ENCODE assay signal across 8 cellular contexts in genomic region chr17:42798383-42799380, GRCh38. TPM values are rescaled to one million over a fixed set of nuclear protein-coding genes. Genes with fewer than 3 reads are reported as not detected.
A peak's percentile ranks its signal among the peaks of the same experiment; 100 is the strongest.
DNase-seq lines count a peak whose midpoint lies in the region; ATAC-seq and TF ChIP-seq lines count a peak whose summit lies in the region.

A gene with protein sequence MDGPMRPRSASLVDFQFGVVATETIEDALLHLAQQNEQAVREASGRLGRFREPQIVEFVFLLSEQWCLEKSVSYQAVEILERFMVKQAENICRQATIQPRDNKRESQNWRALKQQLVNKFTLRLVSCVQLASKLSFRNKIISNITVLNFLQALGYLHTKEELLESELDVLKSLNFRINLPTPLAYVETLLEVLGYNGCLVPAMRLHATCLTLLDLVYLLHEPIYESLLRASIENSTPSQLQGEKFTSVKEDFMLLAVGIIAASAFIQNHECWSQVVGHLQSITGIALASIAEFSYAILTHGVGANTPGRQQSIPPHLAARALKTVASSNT (plus strand): TSS chr17:42798861. CDS start chr17:42799068, 207 bp downstream.
TSS of gene COA3 (minus strand) at chr17:42798704. CDS start at chr17:42798681, 23 bp downstream.

- H3K4me3 ChIP-seq in HUES6 (ENCODE audit: low read depth, low read length), result peak within 1 kb of the TSS; percentile 77
- H3K4me3 ChIP-seq in OCI-LY7 (ENCODE audit: low read depth, low read length, poor library complexity, severe bottlenecking), result peak within 1 kb of the TSS; percentile 76
- H3K4me3 ChIP-seq in esophagus (ENCODE audit: low read depth in 1 of 2, low read length in 2 of 2), result peak within 1 kb of the TSS; percentile 95 to 99
- H3K4me3 ChIP-seq in mucosa of rectum (ENCODE audit: low read length in 2 of 2), result peak within 1 kb of the TSS; percentile 97 to 98

- H3K27me3 ChIP-seq in HUES6 (ENCODE audit: control insufficient read depth, insufficient read depth, low read length) (peaks cover 6% of the 10 kb centered on the region; the same call in 1 of the 2 replicates), esophagus (ENCODE audit: control insufficient read depth in 1 of 2, insufficient read depth in 2 of 2, low read length in 2 of 2) (no peaks in the 10 kb centered on the region), mucosa of rectum (ENCODE audit: control insufficient read depth in 2 of 2, insufficient read depth in 2 of 2, low read length in 2 of 2) (no peaks in the 10 kb centered on the region)

- TF ChIP-seq CTCF in OCI-LY7 (conservative IDR thresholded peaks at IDR 0.05; ENCODE audit: low read length), result no peak

- peak; percentile 95 for DNase-seq in AG20443 (ENCODE audit: low spot score)
- DNase-seq in OCI-LY7 (ENCODE audit: low spot score), result peak; percentile 72
- peak; percentile 76 for DNase-seq in activated T-cell treated with anti-CD3 and anti-CD28 coated beads, Interleukin-2, amount 50 U/mL, for 1 hour
- peak; percentile 74 for DNase-seq in stimulated activated CD8-positive, alpha-beta memory T cell treated with anti-CD3 and anti-CD28 coated beads, Interleukin-4, amount 100 ng/mL, for 24 hours (ENCODE audit: low read depth)

- ATAC-seq in GM19043 (IDR thresholded peaks at IDR 0.05; ENCODE audit: low read depth, unreplicated experiment), result peak; percentile 74

- H3K27ac ChIP-seq in HUES6 (ENCODE audit: low read depth, low read length), result no peak within 1 kb of the TSS
- H3K27ac ChIP-seq in OCI-LY7 (ENCODE audit: low read depth, low read length, poor library complexity, severe bottlenecking), result no peak within 1 kb of the TSS
- peak within 1 kb of the TSS; percentile 76 to 95 for H3K27ac ChIP-seq in esophagus (ENCODE audit: low read depth in 2 of 2, low read length in 1 of 2)
- peak within 1 kb of the TSS; percentile 90 to 94 for H3K27ac ChIP-seq in mucosa of rectum (ENCODE audit: low read depth in 2 of 2, low read length in 2 of 2)

- CTCF ChIA-PET in OCI-LY7 (lab: Charles Lee; ENCODE audit: unreplicated experiment), result interaction anchor here (0.6 kb wide), 1 partner anchor 59 kb away, joined by 3 read pairs; no protein-coding TSS in a partner anchor

- H2AFZ ChIP-seq in OCI-LY7 (ENCODE audit: low read length), result peak within 1 kb of the TSS; percentile 64; the same call in 1 of the 2 replicates

- H3K9me2 ChIP-seq in OCI-LY7 (ENCODE audit: insufficient read depth, low read length), result no peaks in the 10 kb centered on the region

- no peaks in the 10 kb centered on the region for H4K20me1 ChIP-seq in OCI-LY7 (ENCODE audit: insufficient read depth, low read length)

- H3K36me3 ChIP-seq in HUES6 (ENCODE audit: control insufficient read depth, insufficient read depth, low read length) (no peaks in the 10 kb centered on the region), OCI-LY7 (ENCODE audit: insufficient read depth, low read length) (no peaks in the 10 kb centered on the region), esophagus (ENCODE audit: control insufficient read depth in 2 of 2, insufficient read depth in 2 of 2, low read length in 1 of 2) (peaks cover 0 to 8% of the 10 kb centered on the region in 2 donors), mucosa of rectum (ENCODE audit: control insufficient read depth in 2 of 2, insufficient read depth in 2 of 2, low read length in 2 of 2) (peaks cover 6 to 12% of the 10 kb centered on the region in 2 donors)

- H3K79me2 ChIP-seq in OCI-LY7 (ENCODE audit: insufficient read depth, low read depth, low read length), result no peaks in the 10 kb centered on the region

- intact Hi-C loops in OCI-LY7 (cut with micrococcal nuclease; ENCODE audit: unreplicated experiment), result no loop called here

- 26 to 27% methylated on average over 66 of the region's 66 CpGs for WGBS in esophagus, 2 donors

- H3K9me3 ChIP-seq in HUES6 (ENCODE audit: control insufficient read depth, insufficient read depth, low read depth, low read length), result no peaks in the 10 kb centered on the region
- no peaks in the 10 kb centered on the region for H3K9me3 ChIP-seq in OCI-LY7 (ENCODE audit: low read length)
- no peaks in the 10 kb centered on the region for H3K9me3 ChIP-seq in esophagus (ENCODE audit: control insufficient read depth in 2 of 2, insufficient read depth in 1 of 2, low read depth in 1 of 2, low read length in 1 of 2)
- H3K9me3 ChIP-seq in mucosa of rectum (ENCODE audit: control insufficient read depth in 2 of 2, low read length in 2 of 2), result no peaks in the 10 kb centered on the region

- H3K9ac ChIP-seq in HUES6 (ENCODE audit: low read length) (peak within 1 kb of the TSS; percentile 82), mucosa of rectum (ENCODE audit: low read depth in 1 of 2, low read length in 2 of 2) (peak within 1 kb of the TSS; percentile 97 to 99)

- no TSS peak for BruUV-seq in OCI-LY7 (replicated peaks; lab: Mats Ljungman, UMichigan)

- H3K4me1 ChIP-seq in HUES6 (ENCODE audit: control insufficient read depth, insufficient read depth, low read length) (peaks cover 8% of the 10 kb centered on the region), OCI-LY7 (ENCODE audit: insufficient read depth, low read length, poor library complexity, severe bottlenecking) (no peaks in the 10 kb centered on the region), esophagus (ENCODE audit: control insufficient read depth in 2 of 2, insufficient read depth in 2 of 2, low read length in 1 of 2) (peaks cover 6 to 25% of the 10 kb centered on the region in 2 donors), mucosa of rectum (ENCODE audit: control insufficient read depth in 2 of 2, insufficient read depth in 2 of 2, low read length in 2 of 2) (peaks cover 48% of the 10 kb centered on the region in 2 donors)

- peak within 1 kb of the TSS; percentile 67 for H3K4me2 ChIP-seq in OCI-LY7 (ENCODE audit: low read length)

- POLR2A ChIA-PET in OCI-LY7 (lab: Charles Lee), result interaction anchor here (1.1 kb wide), 1 partner anchor 23 kb away, joined by 3 read pairs; no protein-coding TSS in a partner anchor

RNA-seq across cellular contexts. Expression of the first gene that starts in this region (rescaled TPM):
- total RNA-seq in OCI-LY7 (2014; rRNA removed; shearing (Covaris generic)), result 0.06 TPM in 1 of 2 replicates, not detected in the other
- total RNA-seq in OCI-LY7 (2022), result not detected in 2 replicates
- under 1 TPM; 0.18 TPM for polyA plus RNA-seq in esophagus

RNA-seq across cellular contexts. Expression of gene COA3, which starts in this region (rescaled TPM):
- total RNA-seq in OCI-LY7 (2014; rRNA removed; shearing (Covaris generic)), result 36.6 and 38.2 TPM in 2 replicates
- 32.1 and 34.9 TPM in 2 replicates for total RNA-seq in OCI-LY7 (2022)
- polyA plus RNA-seq in esophagus, result 100 to 1,000 TPM in 1 of 2 donors, 10 to 100 TPM in 1; 89.9 to 185 TPM

Comparison
In these comparisons a context has a peak if more than half of its experiments do, and no peak if none do; other contexts are left out.
1. H3K27ac ChIP-seq: peak in esophagus (2 of 2) and mucosa of rectum (2 of 2); none in HUES6 (single experiment) and OCI-LY7 (single experiment).
2. Peak in every context shown above with its lines, with median percentiles within 50 percentile points of each other: DNase-seq and H3K4me3 ChIP-seq.